In the genomic region with DNA sequence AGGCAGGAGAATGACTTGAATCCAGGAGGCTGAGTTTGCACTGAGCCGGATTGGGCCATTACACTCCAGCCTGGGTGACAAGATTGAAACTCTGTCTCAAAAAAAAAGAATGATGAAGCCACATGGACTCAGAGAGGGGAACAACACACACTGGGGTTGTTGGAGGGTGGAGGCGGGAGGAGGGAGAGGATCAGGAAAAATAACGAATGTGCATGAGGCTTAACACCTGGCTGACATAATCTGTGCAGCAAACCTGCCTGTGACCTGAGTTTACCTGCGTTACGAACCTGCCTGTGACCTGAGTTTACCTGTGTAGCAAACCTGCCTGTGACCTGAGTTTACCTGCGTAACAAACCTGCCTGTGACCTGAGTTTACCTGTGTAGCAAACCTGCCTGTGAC, we compare ENCODE assay signal across 6 cellular contexts.
DNase-seq lines count a peak whose midpoint lies in the region; ATAC-seq and TF ChIP-seq lines count a peak whose summit lies in the region.
"Not testable (repeated sequence)": the region's sequence is repeated elsewhere in the genome, so short reads cannot be mapped to it uniquely, and the experiment has no call there.

No MANE protein-coding gene starts in this region.

- not testable (repeated sequence) for H3K4me3 Mint-ChIP-seq in type B pancreatic cell

- DNase-seq in DMS53 (lab: John Stamatoyannopoulos, UW) (peak; percentile 55), NCI-H2029 treated with DMSO at 0.1 percent for 48 hours (lab: John Stamatoyannopoulos, UW) (peak; percentile 17), NCI-H2171 (lab: John Stamatoyannopoulos, UW) (peak; percentile 21), NCI-H774 (lab: John Stamatoyannopoulos, UW) (peak; percentile 75)
- DNase-seq in type B pancreatic cell (ENCODE audit: extremely low spot score, unreplicated experiment): not testable (repeated sequence)

- TF ChIP-seq CTCF in type B pancreatic cell (conservative IDR thresholded peaks at IDR 0.05): not testable (repeated sequence)

- peak overlapping the region; percentile 82 for H3K27ac Mint-ChIP-seq in type B pancreatic cell

- not testable (repeated sequence) for H3K36me3 Mint-ChIP-seq in type B pancreatic cell

- peaks cover 12% of the 10 kb centered on the region for H3K27me3 Mint-ChIP-seq in type B pancreatic cell

- H3K4me1 Mint-ChIP-seq in type B pancreatic cell (ENCODE audit: unreplicated experiment): peaks cover 14% of the 10 kb centered on the region

- H3K9me3 Mint-ChIP-seq in type B pancreatic cell: not testable (repeated sequence)

- peak; percentile 56 for ATAC-seq in esophagus mucosa
